ENCODE assay signal across 25 cellular contexts in genomic region chr1:245932302-245932972, GRCh38.
"Had no signal": no experiment of that assay in that cellular context is flagged by ENCODE, and none has a peak within 500 bp of the region (broad histone marks: within the 10 kb centered on the region; RNA-seq: fewer than 3 reads in every experiment).

No MANE protein-coding gene starts in this region.

- H3K4me1 Mint-ChIP-seq: naive B cell had no signal

- H3K9me3 ChIP-seq: colonic mucosa, esophagus squamous epithelium, gastrocnemius medialis, heart right ventricle, left lung, lower lobe of right lung, mucosa of descending colon had no signal

- H3K9me3 Mint-ChIP-seq: dendritic cell treated with granulocyte-macrophage colony-stimulating factor and Interleukin-4, amounts not matched to agents 40 ng/mL and 50 ng/mL, for 4 days; effector memory CD8-positive, alpha-beta T cell; endodermal cell; mesothelial cell of epicardium; naive B cell had no signal

- ATAC-seq: effector memory CD8-positive, alpha-beta T cell; esophagus mucosa; gastrocnemius medialis; heart right ventricle; left cardiac atrium; left lung; left ventricle myocardium superior; lower lobe of right lung; mucosa of descending colon had no signal

- DNase-seq: colonic mucosa; cortex of kidney; effector CD8-positive, alpha-beta T cell; effector memory CD8-positive, alpha-beta T cell; endodermal cell; erythroblast; esophagus squamous epithelium; foreskin fibroblast; foreskin melanocyte; gastrocnemius medialis; glutamatergic neuron; head of caudate nucleus; heart right ventricle; hippocampal formation; left cardiac atrium; left lung; left ventricle myocardium superior; lower lobe of right lung; mesenchymal stem cell; mucosa of descending colon; naive B cell had no signal

- H3K36me3 ChIP-seq: colonic mucosa, esophagus squamous epithelium, gastrocnemius medialis, left lung, lower lobe of right lung had no signal

- H3K4me3 ChIP-seq: colonic mucosa, esophagus squamous epithelium, gastrocnemius medialis, heart right ventricle, left lung, lower lobe of right lung, mucosa of descending colon had no signal

- H3K27ac ChIP-seq: colonic mucosa, epithelial cell of prostate, esophagus squamous epithelium, gastrocnemius medialis, heart right ventricle, left lung, lower lobe of right lung had no signal

- H3K27me3 ChIP-seq: colonic mucosa, esophagus squamous epithelium, gastrocnemius medialis, heart right ventricle, left lung had no signal

- H3K36me3 Mint-ChIP-seq: mesothelial cell of epicardium had no signal

- H3K4me1 ChIP-seq: colonic mucosa, esophagus squamous epithelium, gastrocnemius medialis, heart right ventricle, left lung, lower lobe of right lung had no signal

- H3K27ac Mint-ChIP-seq: dendritic cell treated with granulocyte-macrophage colony-stimulating factor and Interleukin-4, amounts not matched to agents 40 ng/mL and 50 ng/mL, for 4 days; effector memory CD8-positive, alpha-beta T cell; endodermal cell; mesothelial cell of epicardium; naive B cell had no signal

- H3K27me3 Mint-ChIP-seq: dendritic cell treated with granulocyte-macrophage colony-stimulating factor and Interleukin-4, amounts not matched to agents 40 ng/mL and 50 ng/mL, for 4 days; effector memory CD8-positive, alpha-beta T cell; naive B cell had no signal

- H3K4me3 Mint-ChIP-seq: dendritic cell treated with granulocyte-macrophage colony-stimulating factor and Interleukin-4, amounts not matched to agents 40 ng/mL and 50 ng/mL, for 4 days; effector memory CD8-positive, alpha-beta T cell; endodermal cell; mesothelial cell of epicardium; naive B cell had no signal
